Comparison of ENCODE assay signal across 22 cellular contexts in the genomic region with DNA sequence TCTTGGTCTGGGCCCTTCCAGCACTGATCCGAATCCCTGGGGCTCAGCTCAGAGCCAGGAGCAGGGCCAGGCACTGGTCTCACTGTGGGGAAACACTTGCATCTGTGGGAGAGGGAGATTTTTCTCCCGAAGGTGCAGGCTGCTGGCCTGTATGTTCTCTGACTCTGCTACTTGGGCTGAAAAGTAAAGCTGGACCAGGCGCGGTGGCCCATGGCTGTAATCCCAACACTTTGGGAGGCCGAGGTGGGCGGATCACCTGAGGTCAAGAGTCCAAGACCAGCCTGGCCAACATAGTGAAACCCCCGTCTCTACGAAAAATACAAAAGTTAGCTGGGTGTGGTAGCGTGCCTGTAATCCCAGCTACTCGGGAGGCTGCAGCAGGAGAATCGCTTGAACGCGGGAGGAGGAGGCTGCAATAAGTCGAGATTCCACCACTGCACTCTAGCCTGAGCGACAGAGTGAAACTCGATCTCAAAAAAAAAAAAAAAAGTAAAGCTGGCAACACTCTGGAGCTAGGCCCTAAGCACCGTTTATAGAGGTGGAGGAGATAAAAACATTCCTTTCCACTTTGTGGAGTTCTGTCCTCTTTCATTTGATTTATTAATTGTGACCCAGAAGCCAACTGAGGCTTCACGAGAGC. TPM values are rescaled to one million over a fixed set of nuclear protein-coding genes. Genes with fewer than 3 reads are reported as not detected.
A peak's percentile ranks its signal among the peaks of the same experiment; 100 is the strongest.
DNase-seq lines count a peak whose midpoint lies in the region; ATAC-seq and TF ChIP-seq lines count a peak whose summit lies in the region.
"Had no signal": no experiment of that assay in that cellular context is flagged by ENCODE, and none has a peak within 500 bp of the region (broad histone marks: within the 10 kb centered on the region; RNA-seq: fewer than 3 reads in every experiment).

No MANE protein-coding gene starts in this region.

- ATAC-seq in Right ventricle myocardium inferior: peak; percentile 35
- no peak for ATAC-seq in GM21825 (IDR thresholded peaks at IDR 0.05; ENCODE audit: unreplicated experiment)
- ATAC-seq in activated T-cell treated with anti-CD3 and anti-CD28 coated beads, Interleukin-2, amount 50 U/mL, for 72 hours (replicated peaks in 1 of 2): no peak
- ATAC-seq: activated CD4-positive, alpha-beta T cell treated with anti-CD3 and anti-CD28 coated beads for 36 hours; natural killer cell; Panc1; T-helper 17 cell had no signal

- intact Hi-C loops in Right ventricle myocardium inferior (cut with DNase I): no loop called here
- intact Hi-C loops in sigmoid colon (cut with DNase I): no loop called here

- no peak for TF ChIP-seq CTCF in sigmoid colon (IDR thresholded peaks at IDR 0.05)

- H3K9me3 ChIP-seq in mesodermal cell (ENCODE audit: control insufficient read depth, low read length): no peaks in the 10 kb centered on the region
- H3K9me3 ChIP-seq in sigmoid colon: no peaks in the 10 kb centered on the region
- H3K9me3 ChIP-seq: BE2C, MG63 had no signal

- H3K4me1 ChIP-seq in mesodermal cell (ENCODE audit: control insufficient read depth, insufficient read depth, low read length, poor library complexity, severe bottlenecking): peaks cover 14% of the 10 kb centered on the region
- peaks cover 0 to 93% (median 87%) of the 10 kb centered on the region in 4 donors for H3K4me1 ChIP-seq in sigmoid colon
- H3K4me1 ChIP-seq: BE2C had no signal

- CTCF ChIA-PET in HEK293T (lab: Yijun Ruan, JAX): no interaction called here

- no peaks in the 10 kb centered on the region for H3K4me1 Mint-ChIP-seq in activated T-cell treated with anti-CD3 and anti-CD28 coated beads, Interleukin-2, amount 50 U/mL, for 72 hours (ENCODE audit: low read depth)
- H3K4me1 Mint-ChIP-seq: activated CD4-positive, alpha-beta T cell treated with anti-CD3 and anti-CD28 coated beads for 36 hours; natural killer cell; T-helper 17 cell had no signal

- DNase-seq in HEK293T (ENCODE audit: extremely low spot score): no peak
- no peak for DNase-seq in Right ventricle myocardium inferior (ENCODE audit: missing footprints)
- DNase-seq in sigmoid colon: peak; percentile 65
- no peak for DNase-seq in T-helper 2 cell
- no peak for DNase-seq in middle frontal gyrus (ENCODE audit: extremely low spot score, low spot score)
- no peak for DNase-seq in activated T-cell treated with anti-CD3 and anti-CD28 coated beads, Interleukin-2, amount 50 U/mL, for 72 hours
- DNase-seq: activated CD4-positive, alpha-beta T cell treated with anti-CD3 and anti-CD28 coated beads for 36 hours; activated naive CD4-positive, alpha-beta T cell treated with anti-CD3 and anti-CD28 coated beads for 36 hours; BE2C; caudate nucleus; dermis blood vessel endothelial cell; GOT3; KBM-7; mesenchymal stem cell; MG63; natural killer cell; NCI-H2171 treated with DMSO at 0.1 percent for 48 hours; NCI-H524; T-helper 17 cell had no signal

- H3K4me3 ChIP-seq in mesodermal cell (ENCODE audit: extremely low read depth, insufficient read depth, low read length, poor library complexity, severe bottlenecking): no peak overlapping the region
- no peak overlapping the region for H3K4me3 ChIP-seq in sigmoid colon
- H3K4me3 ChIP-seq: MG63 had no signal

- no peak overlapping the region for H3K4me3 Mint-ChIP-seq in activated T-cell treated with anti-CD3 and anti-CD28 coated beads, Interleukin-2, amount 50 U/mL, for 72 hours
- H3K4me3 Mint-ChIP-seq: activated CD4-positive, alpha-beta T cell treated with anti-CD3 and anti-CD28 coated beads for 36 hours; activated naive CD4-positive, alpha-beta T cell treated with anti-CD3 and anti-CD28 coated beads for 36 hours; natural killer cell; T-helper 17 cell had no signal

- WGBS in mesodermal cell (ENCODE audit: insufficient coverage in 2 of 2), 2 experiments: 87 to 88% methylated on average over 15 to 17 of the region's 18 CpGs
- 81 to 85% methylated on average over 18 of the region's 18 CpGs for WGBS in sigmoid colon, 2 donors

- H3K27ac ChIP-seq in mesodermal cell (ENCODE audit: low read depth, low read length, severe bottlenecking) (peak overlapping the region; percentile 23), sigmoid colon (peak overlapping the region; percentile 80 to 92 (median 92))

- H3K36me3 ChIP-seq in mesodermal cell (ENCODE audit: control insufficient read depth, insufficient read depth, low read length) (peaks cover 19% of the 10 kb centered on the region), sigmoid colon (peaks cover 0 to 10% (median 0%) of the 10 kb centered on the region in 4 donors)
- H3K36me3 ChIP-seq: BE2C, MG63 had no signal

- no peaks in the 10 kb centered on the region for H3K9me3 Mint-ChIP-seq in activated T-cell treated with anti-CD3 and anti-CD28 coated beads, Interleukin-2, amount 50 U/mL, for 72 hours
- H3K9me3 Mint-ChIP-seq: activated naive CD4-positive, alpha-beta T cell treated with anti-CD3 and anti-CD28 coated beads for 36 hours; natural killer cell had no signal

- TF ChIP-seq POLR2A in sigmoid colon (IDR thresholded peaks at IDR 0.05): no peak

- POLR2A ChIA-PET in HEK293T (lab: Yijun Ruan, JAX): no interaction called here

- H3K27me3 Mint-ChIP-seq in activated T-cell treated with anti-CD3 and anti-CD28 coated beads, Interleukin-2, amount 50 U/mL, for 72 hours (ENCODE audit: low read depth): peaks cover 11% of the 10 kb centered on the region

- no peak overlapping the region for H3K27ac Mint-ChIP-seq in activated T-cell treated with anti-CD3 and anti-CD28 coated beads, Interleukin-2, amount 50 U/mL, for 72 hours
- H3K27ac Mint-ChIP-seq: activated CD4-positive, alpha-beta T cell treated with anti-CD3 and anti-CD28 coated beads for 36 hours; activated naive CD4-positive, alpha-beta T cell treated with anti-CD3 and anti-CD28 coated beads for 36 hours; natural killer cell; T-helper 17 cell had no signal

- H3K27me3 ChIP-seq in sigmoid colon: no peaks in the 10 kb centered on the region
- H3K27me3 ChIP-seq: BE2C, MG63 had no signal

- no peaks in the 10 kb centered on the region for H3K36me3 Mint-ChIP-seq in activated T-cell treated with anti-CD3 and anti-CD28 coated beads, Interleukin-2, amount 50 U/mL, for 72 hours (ENCODE audit: insufficient read depth in 2 of 2)
- H3K36me3 Mint-ChIP-seq: natural killer cell had no signal

- no peak for TF ChIP-seq EP300 in sigmoid colon (IDR thresholded peaks at IDR 0.05)

TF ChIP-seq in HEK293T, 16 proteins besides CTCF, POLR2A, EP300 and RAD21:
- TF ChIP-seq SUZ12 (IDR thresholded peaks at IDR 0.05) (no peak), CTBP1 (IDR thresholded peaks at IDR 0.05; ENCODE audit: borderline replicate concordance) (no peak), ZNF384 (IDR thresholded peaks at IDR 0.05) (peak; percentile 83), ARNT (IDR thresholded peaks at IDR 0.05) (no peak)
- TF ChIP-seq, protein P1, sequence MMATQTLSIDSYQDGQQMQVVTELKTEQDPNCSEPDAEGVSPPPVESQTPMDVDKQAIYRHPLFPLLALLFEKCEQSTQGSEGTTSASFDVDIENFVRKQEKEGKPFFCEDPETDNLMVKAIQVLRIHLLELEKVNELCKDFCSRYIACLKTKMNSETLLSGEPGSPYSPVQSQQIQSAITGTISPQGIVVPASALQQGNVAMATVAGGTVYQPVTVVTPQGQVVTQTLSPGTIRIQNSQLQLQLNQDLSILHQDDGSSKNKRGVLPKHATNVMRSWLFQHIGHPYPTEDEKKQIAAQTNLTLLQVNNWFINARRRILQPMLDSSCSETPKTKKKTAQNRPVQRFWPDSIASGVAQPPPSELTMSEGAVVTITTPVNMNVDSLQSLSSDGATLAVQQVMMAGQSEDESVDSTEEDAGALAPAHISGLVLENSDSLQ (IDR thresholded peaks at IDR 0.05): peak; percentile 37
TF ChIP-seq in HEK293T: peak in this region for 2.

RNA-seq across cellular contexts. Expression of a gene that starts 41.7 kb away (rescaled TPM):
- total RNA-seq in Right ventricle myocardium inferior (197 TPM), sigmoid colon (100 to 1,000 TPM in 3 of 4 donors, 10 to 100 TPM in 1; 52.0 to 166 (median 122) TPM)
- polyA plus RNA-seq in mesodermal cell (2013, experiment 1 of 2): 5.5 TPM
- 5.6 TPM for polyA plus RNA-seq in mesodermal cell (2013, experiment 2 of 2)
- 1 to 10 TPM in 1 of 3 donors, under 1 TPM in 2; 0.23 to 5.3 (median 0.60) TPM for polyA plus RNA-seq in sigmoid colon
- under 1 TPM; 0.29 to 0.46 TPM for total RNA-seq in activated T-cell treated with anti-CD3 and anti-CD28 coated beads, Interleukin-2, amount 50 U/mL, for 72 hours
- total RNA-seq: activated naive CD4-positive, alpha-beta T cell treated with anti-CD3 and anti-CD28 coated beads for 36 hours; natural killer cell; T-helper 17 cell had no signal

Comparison
In these comparisons a context has a peak if more than half of its experiments do, and no peak if none do; other contexts are left out.
1. RNA of a gene that starts 41.7 kb away (total RNA-seq): 197 TPM in Right ventricle myocardium inferior (single experiment) and 52.0 to 166 TPM in sigmoid colon; 0.29 to 0.46 TPM in activated T-cell treated with anti-CD3 and anti-CD28 coated beads, Interleukin-2, amount 50 U/mL, for 72 hours; every median in the first group is over 10 times any median in the second.